ENCODE assay signal across 34 cellular contexts in genomic region chr5:148406406-148406805, GRCh38.
"Had no signal": no experiment of that assay in that cellular context is flagged by ENCODE, and none has a peak within 500 bp of the region (broad histone marks: within the 10 kb centered on the region; RNA-seq: fewer than 3 reads in every experiment).

No MANE protein-coding gene starts in this region.

- H3K9me3 ChIP-seq: ascending aorta had no signal

- H3K27me3 ChIP-seq: ascending aorta had no signal

- H3K4me3 Mint-ChIP-seq: activated B cell treated with CpG ODN at 0.5 μM for 24 hours; activated CD4-positive, alpha-beta memory T cell treated with anti-CD3 and anti-CD28 coated beads, Interleukin-2, amount 10 ng/mL, durations not matched to agents 7 days and 5 days; activated CD4-positive, alpha-beta T cell treated with anti-CD3 and anti-CD28 coated beads, Interleukin-2, amount 10 ng/mL, durations not matched to agents 24 days and 14 days; activated CD8-positive, alpha-beta memory T cell treated with anti-CD3 and anti-CD28 coated beads, Interleukin-2, amount 10 ng/mL, durations not matched to agents 7 days and 5 days; activated CD8-positive, alpha-beta T cell treated with anti-CD3 and anti-CD28 coated beads, Interleukin-2, amount 10 ng/mL, durations not matched to agents 7 days and 5 days; activated naive CD4-positive, alpha-beta T cell treated with anti-CD3 and anti-CD28 coated beads, Interleukin-2, amount 10 ng/mL, durations not matched to agents 7 days and 5 days; activated naive CD4-positive, alpha-beta T cell treated with anti-CD3 and anti-CD28 coated beads, Interleukin-2, amount 50 U/mL, for 24 hours; activated naive CD8-positive, alpha-beta T cell; activated naive CD8-positive, alpha-beta T cell treated with anti-CD3 and anti-CD28 coated beads, Interleukin-2, amount 10 ng/mL, durations not matched to agents 7 days and 5 days; activated naive CD8-positive, alpha-beta T cell treated with anti-CD3 and anti-CD28 coated beads, Interleukin-2, amount 50 U/mL, for 24 hours; activated T-cell treated with anti-CD3 and anti-CD28 coated beads, Interleukin-2, amount 50 U/mL, for 24 hours; brain; central memory CD8-positive, alpha-beta T cell; T-helper 1 cell treated with Interleukin-12 subunit alpha and Interleukin-12 subunit beta and Interleukin-4 antibody, amounts not matched to agents 30 μg/mL and 1 μg/mL, for 36 hours; T-helper 2 cell treated with Interferon-gamma antibody and Interleukin-4, amounts not matched to agents 5 μg/mL and 100 μg/mL, for 36 hours had no signal

- ATAC-seq: activated CD8-positive, alpha-beta memory T cell treated with anti-CD3 and anti-CD28 coated beads, Interleukin-2, amount 10 ng/mL, durations not matched to agents 7 days and 5 days; activated CD8-positive, alpha-beta T cell treated with anti-CD3 and anti-CD28 coated beads, Interleukin-2, amount 10 ng/mL, durations not matched to agents 7 days and 5 days; activated naive CD8-positive, alpha-beta T cell treated with anti-CD3 and anti-CD28 coated beads, Interleukin-2, amount 50 U/mL, for 24 hours had no signal

- H3K27me3 Mint-ChIP-seq: activated B cell treated with CpG ODN at 0.5 μM for 24 hours; activated CD4-positive, alpha-beta memory T cell treated with anti-CD3 and anti-CD28 coated beads, Interleukin-2, amount 10 ng/mL, durations not matched to agents 7 days and 5 days; activated CD4-positive, alpha-beta T cell treated with anti-CD3 and anti-CD28 coated beads, Interleukin-2, amount 10 ng/mL, durations not matched to agents 24 days and 14 days; activated CD8-positive, alpha-beta memory T cell treated with anti-CD3 and anti-CD28 coated beads, Interleukin-2, amount 10 ng/mL, durations not matched to agents 7 days and 5 days; activated naive CD4-positive, alpha-beta T cell treated with anti-CD3 and anti-CD28 coated beads, Interleukin-2, amount 10 ng/mL, durations not matched to agents 7 days and 5 days; activated naive CD4-positive, alpha-beta T cell treated with anti-CD3 and anti-CD28 coated beads, Interleukin-2, amount 50 U/mL, for 24 hours; activated naive CD8-positive, alpha-beta T cell; activated naive CD8-positive, alpha-beta T cell treated with anti-CD3 and anti-CD28 coated beads, Interleukin-2, amount 10 ng/mL, durations not matched to agents 7 days and 5 days; activated naive CD8-positive, alpha-beta T cell treated with anti-CD3 and anti-CD28 coated beads, Interleukin-2, amount 50 U/mL, for 24 hours; activated T-cell treated with anti-CD3 and anti-CD28 coated beads, Interleukin-2, amount 50 U/mL, for 24 hours; brain; central memory CD8-positive, alpha-beta T cell had no signal

- H3K9me3 Mint-ChIP-seq: activated B cell treated with CpG ODN at 0.5 μM for 24 hours; activated CD4-positive, alpha-beta memory T cell treated with anti-CD3 and anti-CD28 coated beads, Interleukin-2, amount 10 ng/mL, durations not matched to agents 7 days and 5 days; activated CD4-positive, alpha-beta T cell treated with anti-CD3 and anti-CD28 coated beads, Interleukin-2, amount 10 ng/mL, durations not matched to agents 24 days and 14 days; activated naive CD4-positive, alpha-beta T cell treated with anti-CD3 and anti-CD28 coated beads, Interleukin-2, amount 10 ng/mL, durations not matched to agents 7 days and 5 days; activated naive CD4-positive, alpha-beta T cell treated with anti-CD3 and anti-CD28 coated beads, Interleukin-2, amount 50 U/mL, for 24 hours; activated naive CD8-positive, alpha-beta T cell treated with anti-CD3 and anti-CD28 coated beads, Interleukin-2, amount 10 ng/mL, durations not matched to agents 7 days and 5 days; activated naive CD8-positive, alpha-beta T cell treated with anti-CD3 and anti-CD28 coated beads, Interleukin-2, amount 50 U/mL, for 24 hours; activated T-cell treated with anti-CD3 and anti-CD28 coated beads, Interleukin-2, amount 50 U/mL, for 24 hours; activated T-helper 2 cell treated with anti-CD3 and anti-CD28 coated beads, Interferon-gamma antibody, Interleukin-2, Interleukin-4, amounts not matched to agents 10 μg/mL and 5 μg/mL and 100 μg/mL, durations not matched to agents 14 hours and 24 hours and 36 hours; brain; central memory CD8-positive, alpha-beta T cell; T-helper 1 cell treated with Interleukin-12 subunit alpha and Interleukin-12 subunit beta and Interleukin-4 antibody, amounts not matched to agents 30 μg/mL and 1 μg/mL, for 36 hours; T-helper 2 cell treated with Interferon-gamma antibody and Interleukin-4, amounts not matched to agents 5 μg/mL and 100 μg/mL, for 36 hours had no signal

- H3K27ac ChIP-seq: ascending aorta, VCaP had no signal

- H3K4me3 ChIP-seq: ascending aorta had no signal

- DNase-seq: activated B cell treated with CpG ODN at 0.5 μM for 24 hours; activated CD4-positive, alpha-beta memory T cell treated with anti-CD3 and anti-CD28 coated beads, Interleukin-2, amount 10 ng/mL, durations not matched to agents 7 days and 5 days; activated CD4-positive, alpha-beta T cell treated with anti-CD3 and anti-CD28 coated beads for 4 hours; activated CD4-positive, alpha-beta T cell treated with anti-CD3 and anti-CD28 coated beads, Interleukin-2, amount 10 ng/mL, durations not matched to agents 24 days and 14 days; activated CD4-positive, alpha-beta T cell treated with anti-CD3 and anti-CD28 coated beads, Interleukin-2, amount 50 U/mL, for 48 hours; activated CD4-positive, CD25-positive, alpha-beta regulatory T cell treated with anti-CD3 and anti-CD28 coated beads, Interleukin-2, amount 50 U/mL, for 72 hours; activated CD8-positive, alpha-beta memory T cell treated with anti-CD3 and anti-CD28 coated beads for 24 hours; activated CD8-positive, alpha-beta memory T cell treated with anti-CD3 and anti-CD28 coated beads, Interleukin-2, amount 10 ng/mL, durations not matched to agents 7 days and 5 days; activated CD8-positive, alpha-beta memory T cell treated with anti-CD3 and anti-CD28 coated beads, Interleukin-2, amount 50 U/mL, for 48 hours; activated CD8-positive, alpha-beta T cell treated with anti-CD3 and anti-CD28 coated beads, Interleukin-2, amount 10 ng/mL, durations not matched to agents 7 days and 5 days; activated effector memory CD4-positive, alpha-beta T cell treated with Interleukin-2 at 50 U/mL for 16 hours; activated gamma-delta T cell; activated naive CD4-positive, alpha-beta T cell treated with anti-CD3 and anti-CD28 coated beads, Interleukin-2, amount 10 ng/mL, durations not matched to agents 7 days and 5 days; activated naive CD4-positive, alpha-beta T cell treated with Interleukin-2 at 50 U/mL for 16 hours; activated naive CD8-positive, alpha-beta T cell treated with anti-CD3 and anti-CD28 coated beads, Interleukin-2, amount 10 ng/mL, durations not matched to agents 7 days and 5 days; activated naive CD8-positive, alpha-beta T cell treated with anti-CD3 and anti-CD28 coated beads, Interleukin-2, amount 50 U/mL, for 24 hours; activated T-cell treated with anti-CD3 and anti-CD28 coated beads, Interleukin-2, amount 50 U/mL, for 24 hours; activated T-cell treated with anti-CD3 and anti-CD28 coated beads, Interleukin-2, amount 50 U/mL, for 48 hours; amygdala; anterior cingulate cortex; caudate nucleus; SW 1271; T-helper 1 cell; T-helper 2 cell; T-helper 9 cell had no signal

- H3K4me1 Mint-ChIP-seq: activated naive CD8-positive, alpha-beta T cell treated with anti-CD3 and anti-CD28 coated beads, Interleukin-2, amount 10 ng/mL, durations not matched to agents 7 days and 5 days; brain had no signal

- H3K27ac Mint-ChIP-seq: activated B cell treated with CpG ODN at 0.5 μM for 24 hours; activated CD4-positive, alpha-beta memory T cell treated with anti-CD3 and anti-CD28 coated beads, Interleukin-2, amount 10 ng/mL, durations not matched to agents 7 days and 5 days; activated CD4-positive, alpha-beta T cell treated with anti-CD3 and anti-CD28 coated beads, Interleukin-2, amount 10 ng/mL, durations not matched to agents 24 days and 14 days; activated CD8-positive, alpha-beta memory T cell treated with anti-CD3 and anti-CD28 coated beads, Interleukin-2, amount 10 ng/mL, durations not matched to agents 7 days and 5 days; activated CD8-positive, alpha-beta T cell treated with anti-CD3 and anti-CD28 coated beads, Interleukin-2, amount 10 ng/mL, durations not matched to agents 7 days and 5 days; activated naive CD4-positive, alpha-beta T cell treated with anti-CD3 and anti-CD28 coated beads, Interleukin-2, amount 10 ng/mL, durations not matched to agents 7 days and 5 days; activated naive CD8-positive, alpha-beta T cell treated with anti-CD3 and anti-CD28 coated beads, Interleukin-2, amount 10 ng/mL, durations not matched to agents 7 days and 5 days; activated naive CD8-positive, alpha-beta T cell treated with anti-CD3 and anti-CD28 coated beads, Interleukin-2, amount 50 U/mL, for 24 hours; activated T-cell treated with anti-CD3 and anti-CD28 coated beads, Interleukin-2, amount 50 U/mL, for 24 hours; activated T-helper 2 cell treated with anti-CD3 and anti-CD28 coated beads, Interferon-gamma antibody, Interleukin-2, Interleukin-4, amounts not matched to agents 10 μg/mL and 5 μg/mL and 100 μg/mL, durations not matched to agents 14 hours and 24 hours and 36 hours; brain; T-helper 1 cell treated with Interleukin-12 subunit alpha and Interleukin-12 subunit beta and Interleukin-4 antibody, amounts not matched to agents 30 μg/mL and 1 μg/mL, for 36 hours; T-helper 2 cell treated with Interferon-gamma antibody and Interleukin-4, amounts not matched to agents 5 μg/mL and 100 μg/mL, for 36 hours had no signal
